In genomic region chr20:57256908-57257307, GRCh38 we compare ENCODE assay signal across 29 cellular contexts. TPM values are rescaled to one million over a fixed set of nuclear protein-coding genes. Genes with fewer than 3 reads are reported as not detected.
DNase-seq lines count a peak whose midpoint lies in the region; ATAC-seq and TF ChIP-seq lines count a peak whose summit lies in the region.
"Had no signal": no experiment of that assay in that cellular context is flagged by ENCODE, and none has a peak within 500 bp of the region (broad histone marks: within the 10 kb centered on the region; RNA-seq: fewer than 3 reads in every experiment).

No MANE protein-coding gene starts in this region.

- TF ChIP-seq CTCF in natural killer cell (IDR thresholded peaks at IDR 0.05) (no peak), Panc1 (IDR thresholded peaks at IDR 0.05) (0 out of 2 replicates have a peak, but pooled peaks have one; percentile 10)

- POLR2A ChIA-PET in Panc1 (lab: Charles Lee): no interaction called here
- POLR2A ChIA-PET in naive thymus-derived CD8-positive, alpha-beta T cell (lab: Charles Lee): no interaction called here

- H3K4me3 Mint-ChIP-seq in natural killer cell treated with Interleukin-12 subunit alpha and Interleukin-12 subunit beta and Interleukin-15 and Interleukin-18, amount 100 ng/mL, for 72 hours: no peak overlapping the region
- no peak overlapping the region for H3K4me3 Mint-ChIP-seq in natural killer cell
- no peak overlapping the region for H3K4me3 Mint-ChIP-seq in naive thymus-derived CD8-positive, alpha-beta T cell
- H3K4me3 Mint-ChIP-seq: CD4-positive, alpha-beta memory T cell; GM23338; H9; T-helper 17 cell had no signal

- no peak overlapping the region for H3K27ac Mint-ChIP-seq in natural killer cell treated with Interleukin-12 subunit alpha and Interleukin-12 subunit beta and Interleukin-15 and Interleukin-18, amount 100 ng/mL, for 72 hours
- H3K27ac Mint-ChIP-seq in natural killer cell: no peak overlapping the region
- no peak overlapping the region for H3K27ac Mint-ChIP-seq in naive thymus-derived CD8-positive, alpha-beta T cell
- H3K27ac Mint-ChIP-seq: CD4-positive, alpha-beta memory T cell; GM23338; T-helper 17 cell had no signal

- H3K4me3 ChIP-seq in Panc1 (ENCODE audit: low read depth in 2 of 2, low read length in 2 of 2): no peak overlapping the region
- H3K4me3 ChIP-seq: A549 had no signal

- in situ Hi-C loops in Panc1 (cut with HindIII; ENCODE audit: low pct_unique_long_range_greater_than_20kb, low sequenced_read_pairs): no loop called here

- BruUV-seq in Panc1 (replicated peaks; lab: Mats Ljungman, UMichigan): no TSS peak

- no peaks in the 10 kb centered on the region for H3K36me3 ChIP-seq in Panc1 (ENCODE audit: control insufficient read depth, insufficient read depth, low read length)

- no peaks in the 10 kb centered on the region for H3K4me1 Mint-ChIP-seq in natural killer cell treated with Interleukin-12 subunit alpha and Interleukin-12 subunit beta and Interleukin-15 and Interleukin-18, amount 100 ng/mL, for 72 hours (ENCODE audit: low read depth in 2 of 2)
- no peaks in the 10 kb centered on the region for H3K4me1 Mint-ChIP-seq in natural killer cell
- H3K4me1 Mint-ChIP-seq in naive thymus-derived CD8-positive, alpha-beta T cell: no peaks in the 10 kb centered on the region
- H3K4me1 Mint-ChIP-seq: CD4-positive, alpha-beta memory T cell; T-helper 17 cell had no signal

- CTCF ChIA-PET in Panc1 (lab: Charles Lee): interaction anchor here (0.6 kb wide), 1 partner anchor 27 kb away, joined by 3 read pairs; no protein-coding TSS in a partner anchor

- H3K9me3 Mint-ChIP-seq in natural killer cell treated with Interleukin-12 subunit alpha and Interleukin-12 subunit beta and Interleukin-15 and Interleukin-18, amount 100 ng/mL, for 72 hours: no peaks in the 10 kb centered on the region
- no peaks in the 10 kb centered on the region for H3K9me3 Mint-ChIP-seq in natural killer cell
- no peaks in the 10 kb centered on the region for H3K9me3 Mint-ChIP-seq in naive thymus-derived CD8-positive, alpha-beta T cell
- H3K9me3 Mint-ChIP-seq: CD4-positive, alpha-beta memory T cell; GM23338; H9 had no signal

- peaks cover 41 to 42% of the 10 kb centered on the region in 2 donors for H3K27me3 Mint-ChIP-seq in natural killer cell treated with Interleukin-12 subunit alpha and Interleukin-12 subunit beta and Interleukin-15 and Interleukin-18, amount 100 ng/mL, for 72 hours
- H3K27me3 Mint-ChIP-seq in natural killer cell (ENCODE audit: low read depth in 2 of 2): peaks cover 33 to 50% of the 10 kb centered on the region in 2 donors
- peaks cover 30 to 85% (median 44%) of the 10 kb centered on the region in 5 donors for H3K27me3 Mint-ChIP-seq in naive thymus-derived CD8-positive, alpha-beta T cell

- no peaks in the 10 kb centered on the region for H3K36me3 Mint-ChIP-seq in natural killer cell treated with Interleukin-12 subunit alpha and Interleukin-12 subunit beta and Interleukin-15 and Interleukin-18, amount 100 ng/mL, for 72 hours
- no peaks in the 10 kb centered on the region for H3K36me3 Mint-ChIP-seq in natural killer cell
- H3K36me3 Mint-ChIP-seq in naive thymus-derived CD8-positive, alpha-beta T cell: no peaks in the 10 kb centered on the region
- H3K36me3 Mint-ChIP-seq: CD4-positive, alpha-beta memory T cell had no signal

- no peak overlapping the region for H3K27ac ChIP-seq in Panc1 (ENCODE audit: low read length)
- H3K27ac ChIP-seq: A549, RWPE1 had no signal

- H3K27me3 ChIP-seq in Panc1 (ENCODE audit: control insufficient read depth, insufficient read depth, low read length): no peaks in the 10 kb centered on the region

- peak; percentile 12 for DNase-seq in natural killer cell treated with Interleukin-12 subunit alpha and Interleukin-12 subunit beta and Interleukin-15 and Interleukin-18, amount 100 ng/mL, for 72 hours (ENCODE audit: low spot score)
- DNase-seq in natural killer cell: no peak
- DNase-seq in Panc1 (ENCODE audit: low read depth, low spot score): no peak
- DNase-seq in medulla oblongata (ENCODE audit: extremely low spot score): peak; percentile 40
- no peak for DNase-seq in glomerular visceral epithelial cell (ENCODE audit: extremely low spot score)
- DNase-seq in naive thymus-derived CD8-positive, alpha-beta T cell: no peak
- DNase-seq: AML-193; C1 segment of cervical spinal cord; CD4-positive, alpha-beta memory T cell; COR-L47; DMS53; EL; GDM1; H9; KG1; NCI-H1048; NCI-H1417; NCI-H1694 treated with DMSO at 0.1 percent for 48 hours; NCI-H2081; NCI-H2171 treated with DMSO at 0.1 percent for 48 hours; NCI-H446; NCI-H524 treated with DMSO at 0.1 percent for 48 hours; NCI-H774; SHP77; T-helper 17 cell had no signal

- no peaks in the 10 kb centered on the region; the same call in 1 of the 2 replicates for H3K4me1 ChIP-seq in Panc1 (ENCODE audit: control insufficient read depth, insufficient read depth, low read length)
- H3K4me1 ChIP-seq: A549 had no signal

- H3K9me3 ChIP-seq in Panc1 (ENCODE audit: control insufficient read depth, insufficient read depth, low read depth, low read length): no peaks in the 10 kb centered on the region
- H3K9me3 ChIP-seq: A549 had no signal

- intact Hi-C loops in natural killer cell (cut with micrococcal nuclease): no loop called here
- intact Hi-C loops in Panc1 (cut with micrococcal nuclease; ENCODE audit: unreplicated experiment): no loop called here

- no peak for ATAC-seq in natural killer cell treated with Interleukin-12 subunit alpha and Interleukin-12 subunit beta and Interleukin-15 and Interleukin-18, amount 100 ng/mL, for 72 hours
- ATAC-seq in natural killer cell (no peak), Panc1 (no peak), GM18909 (IDR thresholded peaks at IDR 0.05; ENCODE audit: poor library complexity, unreplicated experiment) (no peak)
- no peak for ATAC-seq in naive thymus-derived CD8-positive, alpha-beta T cell
- ATAC-seq: A549, GM23338, T-helper 17 cell had no signal

RNA-seq across cellular contexts. Expression of gene BMP7, which starts 9.5 kb away (rescaled TPM):
- total RNA-seq in natural killer cell treated with Interleukin-12 subunit alpha and Interleukin-12 subunit beta and Interleukin-15 and Interleukin-18, amount 100 ng/mL, for 72 hours: not detected
- total RNA-seq in natural killer cell (not detected), Panc1 (2021; ENCODE audit: unreplicated experiment) (11.5 TPM)
- polyA plus RNA-seq in Panc1 (2012; ENCODE audit: insufficient read length): 13.0 TPM
- total RNA-seq in naive thymus-derived CD8-positive, alpha-beta T cell: not detected
- not detected for polyA plus RNA-seq in naive thymus-derived CD8-positive, alpha-beta T cell
- total RNA-seq: CD4-positive, alpha-beta memory T cell; T-helper 17 cell had no signal
- polyA plus RNA-seq: CD4-positive, alpha-beta memory T cell had no signal

Comparison
In these comparisons a context has a peak if more than half of its experiments do, and no peak if none do; other contexts are left out.
1. DNase-seq: peak in natural killer cell treated with Interleukin-12 subunit alpha and Interleukin-12 subunit beta and Interleukin-15 and Interleukin-18, amount 100 ng/mL, for 72 hours (single experiment) and medulla oblongata (single experiment); none in natural killer cell (single experiment), Panc1 (single experiment), glomerular visceral epithelial cell (single experiment) and naive thymus-derived CD8-positive, alpha-beta T cell (0 of 10).
2. RNA of gene BMP7, which starts 9.5 kb away (total RNA-seq): 11.5 TPM in Panc1 (single experiment); not detected in natural killer cell treated with Interleukin-12 subunit alpha and Interleukin-12 subunit beta and Interleukin-15 and Interleukin-18, amount 100 ng/mL, for 72 hours, not detected in natural killer cell and not detected in naive thymus-derived CD8-positive, alpha-beta T cell; every median in the first group is over 10 times any median in the second.